ENCODE assay signal across 1 cellular context in the genomic region with DNA sequence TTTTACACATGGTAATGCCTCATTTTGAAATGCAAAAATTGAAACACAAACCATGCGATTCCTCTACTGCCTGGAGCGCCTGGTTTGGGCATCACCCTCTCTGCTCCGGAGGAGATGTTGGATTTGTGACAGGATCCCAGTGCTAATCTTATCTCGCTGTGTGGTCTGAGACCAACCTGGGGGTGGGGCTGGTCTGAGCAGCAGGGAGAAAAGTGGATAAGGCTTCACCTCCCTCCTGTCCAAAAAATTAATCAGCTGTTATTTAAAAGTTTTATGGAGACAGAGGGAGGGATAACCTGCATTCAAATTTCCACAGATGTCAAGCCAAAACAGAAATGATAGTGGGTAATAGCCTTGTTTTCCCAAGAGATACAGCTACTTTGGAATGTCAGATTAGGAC.
A peak's percentile ranks its signal among the peaks of the same experiment; 100 is the strongest.
TF ChIP-seq lines count a peak whose summit lies in the region.

No MANE protein-coding gene starts in this region.

TF ChIP-seq in K562, 482 proteins besides CTCF, POLR2A, EP300 and RAD21 (continued from another document):
- TF ChIP-seq, protein P1, sequence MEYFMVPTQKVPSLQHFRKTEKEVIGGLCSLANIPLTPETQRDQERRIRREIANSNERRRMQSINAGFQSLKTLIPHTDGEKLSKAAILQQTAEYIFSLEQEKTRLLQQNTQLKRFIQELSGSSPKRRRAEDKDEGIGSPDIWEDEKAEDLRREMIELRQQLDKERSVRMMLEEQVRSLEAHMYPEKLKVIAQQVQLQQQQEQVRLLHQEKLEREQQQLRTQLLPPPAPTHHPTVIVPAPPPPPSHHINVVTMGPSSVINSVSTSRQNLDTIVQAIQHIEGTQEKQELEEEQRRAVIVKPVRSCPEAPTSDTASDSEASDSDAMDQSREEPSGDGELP (CRISPR knock-in tag; IDR thresholded peaks at IDR 0.05; ENCODE audit: borderline replicate concordance), result 0 out of 2 replicates have a peak, but pooled peaks have one; percentile 20
- no peak for TF ChIP-seq SMAD2 (IDR thresholded peaks at IDR 0.05; ENCODE audit: low read depth, low read length)
- peak in 1 of 2 experiments; percentile 55; a peak in 1 of 4 replicates for TF ChIP-seq RCOR1 (IDR thresholded peaks at IDR 0.05; ENCODE audit: borderline replicate concordance in 1 of 2, low read depth in 2 of 2, low read length in 2 of 2)
- TF ChIP-seq ELF4 (CRISPR knock-in tag; IDR thresholded peaks at IDR 0.05), result no peak
